Comparison of ENCODE assay signal across 9 cellular contexts in genomic region chr2:187451510-187451909, GRCh38. TPM values are rescaled to one million over a fixed set of nuclear protein-coding genes. Genes with fewer than 3 reads are reported as not detected.
"Had no signal": no experiment of that assay in that cellular context is flagged by ENCODE, and none has a peak within 500 bp of the region (broad histone marks: within the 10 kb centered on the region; RNA-seq: fewer than 3 reads in every experiment).

No MANE protein-coding gene starts in this region.

- H3K27ac ChIP-seq: HL-60 had no signal

- FAIRE-seq: H1, H54 had no signal

- ATAC-seq: GM23338 had no signal

- H3K4me3 ChIP-seq: GM23338 had no signal

- H3K4me2 ChIP-seq: GM23338 had no signal

- H2AFZ ChIP-seq: GM23338 had no signal

- DNase-seq: H9, HCEC 1CT, Kasumi-1, KG1 had no signal

RNA-seq across cellular contexts. Expression of gene CALCRL, which starts 3.5 kb away (rescaled TPM):
- polyA plus RNA-seq: IgD-negative memory B cell had no signal
